18 cellular contexts compared by ENCODE assay signal in the genomic region with DNA sequence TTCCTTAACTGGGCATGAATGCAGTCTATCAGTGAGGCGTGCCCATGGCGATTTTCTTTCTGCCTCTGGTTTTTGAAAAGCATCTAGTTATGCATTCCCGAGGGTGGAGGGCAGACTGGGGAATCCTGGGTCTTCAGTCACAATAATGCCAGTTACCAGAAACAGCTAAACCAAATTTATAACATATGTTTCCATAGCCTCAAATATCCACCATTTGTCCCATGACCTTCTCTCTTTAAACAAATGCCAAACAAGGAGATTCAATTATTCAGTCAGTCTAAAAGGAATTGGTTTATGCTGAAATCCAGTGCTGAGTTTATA.
DNase-seq lines count a peak whose midpoint lies in the region; ATAC-seq and TF ChIP-seq lines count a peak whose summit lies in the region.
"Had no signal": no experiment of that assay in that cellular context is flagged by ENCODE, and none has a peak within 500 bp of the region (broad histone marks: within the 10 kb centered on the region; RNA-seq: fewer than 3 reads in every experiment).

No MANE protein-coding gene starts in this region.

- H3K4me3 ChIP-seq in smooth muscle cell (no peak overlapping the region), lower lobe of right lung (no peak overlapping the region)
- H3K4me3 ChIP-seq: psoas muscle, tibial nerve had no signal

- H3K4me3 Mint-ChIP-seq in T-helper 17 cell, result no peak overlapping the region
- H3K4me3 Mint-ChIP-seq: activated CD8-positive, alpha-beta T cell treated with anti-CD3 and anti-CD28 coated beads for 36 hours; CD4-positive, alpha-beta memory T cell had no signal

- no peaks in the 10 kb centered on the region for H3K36me3 Mint-ChIP-seq in T-helper 17 cell (ENCODE audit: low read depth)

- peak; percentile 71 for DNase-seq in GM03348 (ENCODE audit: low spot score)
- DNase-seq in T-helper 17 cell, result no peak
- DNase-seq in foreskin melanocyte, result peak; percentile 54
- no peak for DNase-seq in smooth muscle cell (lab: John Stamatoyannopoulos, UW; ENCODE audit: unreplicated experiment)
- no peak for DNase-seq in lower lobe of right lung
- no peak for DNase-seq in SHP77 (lab: John Stamatoyannopoulos, UW)
- no peak for DNase-seq in NCI-H2171 (lab: John Stamatoyannopoulos, UW)
- DNase-seq: activated CD8-positive, alpha-beta T cell treated with anti-CD3 and anti-CD28 coated beads for 36 hours; activated gamma-delta T cell; CD4-positive, alpha-beta memory T cell; effector CD8-positive, alpha-beta T cell; MM.1S; NCI-H2107; NK-92 treated with Interleukin-12 subunit alpha and Interleukin-12 subunit beta, amount 100 ng/mL, for 24 hours; psoas muscle; SIG-M5 had no signal

- H3K27me3 ChIP-seq in smooth muscle cell (ENCODE audit: low read depth) (no peaks in the 10 kb centered on the region), lower lobe of right lung (ENCODE audit: low read depth) (no peaks in the 10 kb centered on the region)
- H3K27me3 ChIP-seq: tibial nerve had no signal

- ATAC-seq in T-helper 17 cell (no peak), lower lobe of right lung (no peak), GM21576 (IDR thresholded peaks at IDR 0.05; ENCODE audit: unreplicated experiment) (no peak)
- ATAC-seq: activated CD8-positive, alpha-beta T cell treated with anti-CD3 and anti-CD28 coated beads for 36 hours; psoas muscle had no signal

- H3K4me2 ChIP-seq in smooth muscle cell, result peak overlapping the region; percentile 50

- no peaks in the 10 kb centered on the region for H3F3A ChIP-seq in smooth muscle cell (ENCODE audit: low read depth)

- H3K79me2 ChIP-seq in smooth muscle cell (ENCODE audit: low read depth), result no peaks in the 10 kb centered on the region

- H3K4me1 ChIP-seq in smooth muscle cell (ENCODE audit: low read depth) (no peaks in the 10 kb centered on the region), lower lobe of right lung (no peaks in the 10 kb centered on the region)
- H3K4me1 ChIP-seq: psoas muscle had no signal

- H3K36me3 ChIP-seq in smooth muscle cell (ENCODE audit: low read depth) (no peaks in the 10 kb centered on the region), lower lobe of right lung (no peaks in the 10 kb centered on the region)
- H3K36me3 ChIP-seq: tibial nerve had no signal

- peak overlapping the region; percentile 24 for H3K27ac Mint-ChIP-seq in T-helper 17 cell
- H3K27ac Mint-ChIP-seq: activated CD8-positive, alpha-beta T cell treated with anti-CD3 and anti-CD28 coated beads for 36 hours; CD4-positive, alpha-beta memory T cell had no signal

- H3K27ac ChIP-seq in smooth muscle cell (ENCODE audit: low read depth) (peak overlapping the region; percentile 48), lower lobe of right lung (no peak overlapping the region)
- H3K27ac ChIP-seq: psoas muscle had no signal

- no peak overlapping the region for H2AFZ ChIP-seq in smooth muscle cell (ENCODE audit: low read depth)

- H4K20me1 ChIP-seq in smooth muscle cell (ENCODE audit: low read depth), result no peaks in the 10 kb centered on the region

- H3K4me1 Mint-ChIP-seq in T-helper 17 cell, result peaks cover 26% of the 10 kb centered on the region

- no peak overlapping the region for H3K9ac ChIP-seq in smooth muscle cell (ENCODE audit: low read depth)

- H3K27me3 Mint-ChIP-seq in T-helper 17 cell, result no peaks in the 10 kb centered on the region
- H3K27me3 Mint-ChIP-seq: activated CD8-positive, alpha-beta T cell treated with anti-CD3 and anti-CD28 coated beads for 36 hours; CD4-positive, alpha-beta memory T cell had no signal

- no peak for TF ChIP-seq CTCF in smooth muscle cell (IDR thresholded peaks at IDR 0.05; ENCODE audit: borderline replicate concordance, insufficient read depth, poor library complexity, severe bottlenecking)
- no peak for TF ChIP-seq CTCF in lower lobe of right lung (IDR thresholded peaks at IDR 0.05)

- H3K9me3 ChIP-seq in T-helper 17 cell (ENCODE audit: control insufficient read depth, low read length, poor library complexity, severe bottlenecking) (no peaks in the 10 kb centered on the region), smooth muscle cell (replicated peaks; ENCODE audit: low read depth) (no peaks in the 10 kb centered on the region), lower lobe of right lung (no peaks in the 10 kb centered on the region)
- H3K9me3 ChIP-seq: psoas muscle, tibial nerve had no signal

- WGBS in smooth muscle cell (ENCODE audit: low lambda C conversion rate), result 51% methylated on average over 3 of the region's 3 CpGs

- intact Hi-C loops in lower lobe of right lung (cut with DNase I), result no loop called here

Comparison
In these comparisons a context has a peak if more than half of its experiments do, and no peak if none do; other contexts are left out.
1. DNase-seq: peak in GM03348 (single experiment) and foreskin melanocyte (single experiment); none in T-helper 17 cell (0 of 3), smooth muscle cell (single experiment), lower lobe of right lung (single experiment), SHP77 (0 of 2) and NCI-H2171 (single experiment).